ENCODE assay signal across 1 cellular context in genomic region chr3:48406443-48407431, GRCh38.
A peak's percentile ranks its signal among the peaks of the same experiment; 100 is the strongest.
TF ChIP-seq lines count a peak whose summit lies in the region.

No MANE protein-coding gene starts in this region.

TF ChIP-seq in HepG2, 621 proteins besides CTCF, POLR2A, EP300 and RAD21:
- TF ChIP-seq RBM22 (optimal IDR thresholded peaks at IDR 0.05; ENCODE audit: low read length) (peak; percentile 6), SALL1 (CRISPR knock-in tag; IDR thresholded peaks at IDR 0.05) (no peak), AGO2 (optimal IDR thresholded peaks at IDR 0.05; ENCODE audit: low read depth, low read length) (peak; percentile 19), RBFOX2 (IDR thresholded peaks at IDR 0.05; ENCODE audit: low read depth, low read length) (peak; percentile 41; the same call in 1 of the 2 replicates)
